18 cellular contexts compared by ENCODE assay signal in genomic region chr6:45185403-45186251, GRCh38.
DNase-seq lines count a peak whose midpoint lies in the region; ATAC-seq, FAIRE-seq and TF ChIP-seq lines count a peak whose summit lies in the region.
"Had no signal": no experiment of that assay in that cellular context is flagged by ENCODE, and none has a peak within 500 bp of the region (broad histone marks: within the 10 kb centered on the region; RNA-seq: fewer than 3 reads in every experiment).

No MANE protein-coding gene starts in this region.

- intact Hi-C loops in GM12878 (cut with micrococcal nuclease; ENCODE audit: unreplicated experiment): no loop called here

- H3K9me3 ChIP-seq in GM12878 (replicated peaks; ENCODE audit: control insufficient read depth, insufficient read depth, low read length): no peaks in the 10 kb centered on the region
- H3K9me3 ChIP-seq: MG63, SJSA1 had no signal

- no peaks in the 10 kb centered on the region for H3K9me3 Mint-ChIP-seq in activated T-cell treated with anti-CD3 and anti-CD28 coated beads, Interleukin-2, amount 50 U/mL, for 4 hours

- H3K36me3 Mint-ChIP-seq in activated T-cell treated with anti-CD3 and anti-CD28 coated beads, Interleukin-2, amount 50 U/mL, for 4 hours (ENCODE audit: insufficient read depth): peaks cover 4% of the 10 kb centered on the region

- no peak overlapping the region for H3K4me3 Mint-ChIP-seq in activated T-cell treated with anti-CD3 and anti-CD28 coated beads, Interleukin-2, amount 50 U/mL, for 4 hours
- H3K4me3 Mint-ChIP-seq: activated CD4-positive, alpha-beta T cell treated with anti-CD3 and anti-CD28 coated beads, Interleukin-2, amount 10 ng/mL, durations not matched to agents 7 days and 5 days; neural crest cell had no signal

- TF ChIP-seq CTCF in GM12878 (IDR thresholded peaks at IDR 0.05 in 2 of 3, conservative IDR thresholded peaks at IDR 0.05 in 1 of 3; ENCODE audit: control insufficient read depth in 2 of 3, extremely low read depth in 1 of 3, insufficient read depth in 1 of 3, low read depth in 3 of 3, low read length in 3 of 3): no peak
- TF ChIP-seq CTCF in retinal pigment epithelial cell (conservative IDR thresholded peaks at IDR 0.05; ENCODE audit: low read depth, low read length): no peak

- CTCF ChIA-PET in GM12878 (lab: Yijun Ruan, JAX): no interaction called here

- H3K27ac ChIP-seq in GM12878 (ENCODE audit: control insufficient read depth, insufficient read depth): no peak overlapping the region
- H3K27ac ChIP-seq: SJSA1 had no signal

- no peaks in the 10 kb centered on the region for H4K20me1 ChIP-seq in GM12878 (ENCODE audit: control insufficient read depth, insufficient read depth)

- H3K9ac ChIP-seq in GM12878 (ENCODE audit: control insufficient read depth, insufficient read depth, low read length): no peak overlapping the region

- peaks cover 31% of the 10 kb centered on the region for H3K4me1 Mint-ChIP-seq in activated T-cell treated with anti-CD3 and anti-CD28 coated beads, Interleukin-2, amount 50 U/mL, for 4 hours (ENCODE audit: low read depth)
- H3K4me1 Mint-ChIP-seq: neural crest cell had no signal

- no peaks in the 10 kb centered on the region for H3K79me2 ChIP-seq in GM12878 (ENCODE audit: control insufficient read depth, insufficient read depth, low read length)

- no peak for TF ChIP-seq RAD21 in GM12878 (IDR thresholded peaks at IDR 0.05; ENCODE audit: insufficient read depth, low read depth, low read length)

- RAD21 ChIA-PET in GM12878 (lab: Charles Lee; ENCODE audit: unreplicated experiment): no interaction called here

- no peak for DNase-seq in activated T-cell treated with anti-CD3 and anti-CD28 coated beads, Interleukin-2, amount 50 U/mL, for 4 hours
- DNase-seq in activated T-cell treated with anti-CD3 and anti-CD28 coated beads for 4 hours: no peak
- DNase-seq in OCI-M1 (lab: John Stamatoyannopoulos, UW): peak; percentile 97
- DNase-seq in GM12878 (ENCODE audit: low read depth, low spot score): no peak
- DNase-seq in retinal pigment epithelial cell (ENCODE audit: low read depth): peak; percentile 32
- DNase-seq in NCI-H2171 treated with DMSO at 0.1 percent for 48 hours (lab: John Stamatoyannopoulos, UW): no peak
- DNase-seq: activated CD4-positive, alpha-beta T cell treated with anti-CD3 and anti-CD28 coated beads, Interleukin-2, amount 10 ng/mL, durations not matched to agents 7 days and 5 days; activated gamma-delta T cell; hippocampal formation; MG63; NCI-H187 treated with DMSO at 0.1 percent for 48 hours; retina had no signal

- 32% methylated on average over 2 of the region's 2 CpGs for WGBS in GM12878 (ENCODE audit: insufficient coverage, insufficient replicate concordance, low lambda C conversion rate, missing lambda C conversion rate)

- H3K4me2 ChIP-seq in GM12878 (ENCODE audit: control insufficient read depth, insufficient read depth): no peak overlapping the region

- no peaks in the 10 kb centered on the region for H3K27me3 ChIP-seq in GM12878 (replicated peaks in 1 of 2; ENCODE audit: control insufficient read depth in 2 of 2, insufficient read depth in 2 of 2, low read length in 1 of 2)
- H3K27me3 ChIP-seq: MG63, SJSA1 had no signal

- POLR2A ChIA-PET in GM12878 (lab: Charles Lee): interaction anchor here (0.6 kb wide), 1 partner anchor 742 kb away, joined by 6 read pairs; no protein-coding TSS in a partner anchor

- SMC1A ChIA-PET in GM12878 (lab: Charles Lee; ENCODE audit: uncharacterized antibody, unreplicated experiment): interaction anchor here (1.2 kb wide), 1 partner anchor 13 kb away, joined by 4 read pairs; no protein-coding TSS in a partner anchor

- in situ Hi-C loops in GM12878 (cut with MboI): no loop called here

- H3K36me3 ChIP-seq in GM12878 (ENCODE audit: control insufficient read depth in 2 of 2, insufficient read depth in 2 of 2, low read length in 1 of 2): no peaks in the 10 kb centered on the region
- H3K36me3 ChIP-seq: MG63, SJSA1 had no signal

- ATAC-seq in activated T-cell treated with anti-CD3 and anti-CD28 coated beads, Interleukin-2, amount 50 U/mL, for 4 hours: peak; percentile 43 to 74
- ATAC-seq in GM12878 (peak; percentile 27; the same call in 1 of the 3 replicates), GM19035 (IDR thresholded peaks at IDR 0.05; ENCODE audit: unreplicated experiment) (no peak), HG02852 (IDR thresholded peaks at IDR 0.05; ENCODE audit: unreplicated experiment) (no peak)

- no peaks in the 10 kb centered on the region for H3K4me1 ChIP-seq in GM12878 (ENCODE audit: control insufficient read depth, insufficient read depth, low read length)

- TF ChIP-seq EP300 in GM12878 (IDR thresholded peaks at IDR 0.05; ENCODE audit: borderline replicate concordance in 1 of 2, control insufficient read depth in 1 of 2, low read depth in 2 of 2, low read length in 2 of 2): no peak

- TF ChIP-seq POLR2A in GM12878 (IDR thresholded peaks at IDR 0.05; ENCODE audit: low read depth, low read length): no peak

- FAIRE-seq in GM12878 (lab: Jason Lieb, UNC): no peak
- FAIRE-seq: bronchial epithelial cell, GM12891 had no signal

- no TSS peak for BruUV-seq in GM12878 (replicated peaks; lab: Mats Ljungman, UMichigan)

- H3K4me3 ChIP-seq in GM12878 (no peak overlapping the region), retinal pigment epithelial cell (ENCODE audit: low read length) (no peak overlapping the region)
- H3K4me3 ChIP-seq: MG63, SJSA1 had no signal

- H2AFZ ChIP-seq in GM12878 (ENCODE audit: control insufficient read depth, low read depth, low read length): no peak overlapping the region

- H3K27me3 Mint-ChIP-seq in activated T-cell treated with anti-CD3 and anti-CD28 coated beads, Interleukin-2, amount 50 U/mL, for 4 hours (ENCODE audit: low read depth): no peaks in the 10 kb centered on the region
- H3K27me3 Mint-ChIP-seq: activated CD4-positive, alpha-beta T cell treated with anti-CD3 and anti-CD28 coated beads, Interleukin-2, amount 10 ng/mL, durations not matched to agents 7 days and 5 days had no signal

TF ChIP-seq in GM12878, 131 proteins besides CTCF, POLR2A, EP300 and RAD21 (continues in another document):
- TF ChIP-seq RELB (IDR thresholded peaks at IDR 0.05; ENCODE audit: low read depth) (no peak), MEF2A (IDR thresholded peaks at IDR 0.05; ENCODE audit: insufficient read depth, low read depth, low read length) (no peak), CHD1 (IDR thresholded peaks at IDR 0.05; ENCODE audit: low read depth, low read length) (no peak), HDAC6 (IDR thresholded peaks at IDR 0.05; ENCODE audit: unreplicated experiment) (no peak), EZH2 (IDR thresholded peaks at IDR 0.05; ENCODE audit: borderline replicate concordance, control insufficient read depth, low read depth, low read length) (no peak), NR2C1 (IDR thresholded peaks at IDR 0.05) (no peak), ZBTB11 (CRISPR knock-in tag; IDR thresholded peaks at IDR 0.05) (no peak)

Comparison
In these comparisons a context has a peak if more than half of its experiments do, and no peak if none do; other contexts are left out.
1. ATAC-seq: peak in activated T-cell treated with anti-CD3 and anti-CD28 coated beads, Interleukin-2, amount 50 U/mL, for 4 hours (2 of 2) and GM12878 (single experiment); none in GM19035 (single experiment) and HG02852 (single experiment).
2. DNase-seq: peak in OCI-M1 (single experiment) and retinal pigment epithelial cell (single experiment); none in activated T-cell treated with anti-CD3 and anti-CD28 coated beads, Interleukin-2, amount 50 U/mL, for 4 hours (single experiment), activated T-cell treated with anti-CD3 and anti-CD28 coated beads for 4 hours (single experiment), GM12878 (single experiment) and NCI-H2171 treated with DMSO at 0.1 percent for 48 hours (single experiment).